Comparison of ENCODE assay signal across 2 cellular contexts in the genomic region with DNA sequence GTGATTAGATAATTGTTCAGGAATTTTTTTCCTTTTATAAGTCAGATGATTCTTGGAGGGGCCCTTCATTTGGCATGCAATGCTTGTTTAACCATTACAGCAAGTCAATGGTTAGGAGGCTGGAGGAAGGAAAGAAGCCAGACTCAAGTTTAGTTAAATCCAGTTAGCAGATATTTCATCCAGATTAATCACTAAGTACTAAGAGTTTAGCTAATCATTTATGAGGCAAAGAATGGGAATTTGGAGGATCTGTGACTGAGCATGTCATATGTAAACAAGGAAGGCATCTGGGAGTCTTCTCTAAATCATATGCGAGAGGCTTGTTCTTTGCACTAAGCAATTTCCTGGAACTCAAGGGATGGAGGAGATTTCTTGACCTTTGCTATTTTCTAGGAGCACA.
TF ChIP-seq lines count a peak whose summit lies in the region.

No MANE protein-coding gene starts in this region.

TF ChIP-seq in GM23338, 12 proteins besides CTCF, POLR2A, EP300 and RAD21 (continued from another document):
- TF ChIP-seq EZH2 (IDR thresholded peaks at IDR 0.05; ENCODE audit: low read depth, unreplicated experiment) (no peak), ZNF114 (CRISPR knock-in tag; IDR thresholded peaks at IDR 0.05) (no peak), ZNF331 (CRISPR knock-in tag; IDR thresholded peaks at IDR 0.05; ENCODE audit: low read depth) (no peak), NANOG (IDR thresholded peaks at IDR 0.05; ENCODE audit: borderline replicate concordance) (no peak), POLR2AphosphoS5 (IDR thresholded peaks at IDR 0.05; ENCODE audit: low read depth) (no peak)
- TF ChIP-seq, protein P1, sequence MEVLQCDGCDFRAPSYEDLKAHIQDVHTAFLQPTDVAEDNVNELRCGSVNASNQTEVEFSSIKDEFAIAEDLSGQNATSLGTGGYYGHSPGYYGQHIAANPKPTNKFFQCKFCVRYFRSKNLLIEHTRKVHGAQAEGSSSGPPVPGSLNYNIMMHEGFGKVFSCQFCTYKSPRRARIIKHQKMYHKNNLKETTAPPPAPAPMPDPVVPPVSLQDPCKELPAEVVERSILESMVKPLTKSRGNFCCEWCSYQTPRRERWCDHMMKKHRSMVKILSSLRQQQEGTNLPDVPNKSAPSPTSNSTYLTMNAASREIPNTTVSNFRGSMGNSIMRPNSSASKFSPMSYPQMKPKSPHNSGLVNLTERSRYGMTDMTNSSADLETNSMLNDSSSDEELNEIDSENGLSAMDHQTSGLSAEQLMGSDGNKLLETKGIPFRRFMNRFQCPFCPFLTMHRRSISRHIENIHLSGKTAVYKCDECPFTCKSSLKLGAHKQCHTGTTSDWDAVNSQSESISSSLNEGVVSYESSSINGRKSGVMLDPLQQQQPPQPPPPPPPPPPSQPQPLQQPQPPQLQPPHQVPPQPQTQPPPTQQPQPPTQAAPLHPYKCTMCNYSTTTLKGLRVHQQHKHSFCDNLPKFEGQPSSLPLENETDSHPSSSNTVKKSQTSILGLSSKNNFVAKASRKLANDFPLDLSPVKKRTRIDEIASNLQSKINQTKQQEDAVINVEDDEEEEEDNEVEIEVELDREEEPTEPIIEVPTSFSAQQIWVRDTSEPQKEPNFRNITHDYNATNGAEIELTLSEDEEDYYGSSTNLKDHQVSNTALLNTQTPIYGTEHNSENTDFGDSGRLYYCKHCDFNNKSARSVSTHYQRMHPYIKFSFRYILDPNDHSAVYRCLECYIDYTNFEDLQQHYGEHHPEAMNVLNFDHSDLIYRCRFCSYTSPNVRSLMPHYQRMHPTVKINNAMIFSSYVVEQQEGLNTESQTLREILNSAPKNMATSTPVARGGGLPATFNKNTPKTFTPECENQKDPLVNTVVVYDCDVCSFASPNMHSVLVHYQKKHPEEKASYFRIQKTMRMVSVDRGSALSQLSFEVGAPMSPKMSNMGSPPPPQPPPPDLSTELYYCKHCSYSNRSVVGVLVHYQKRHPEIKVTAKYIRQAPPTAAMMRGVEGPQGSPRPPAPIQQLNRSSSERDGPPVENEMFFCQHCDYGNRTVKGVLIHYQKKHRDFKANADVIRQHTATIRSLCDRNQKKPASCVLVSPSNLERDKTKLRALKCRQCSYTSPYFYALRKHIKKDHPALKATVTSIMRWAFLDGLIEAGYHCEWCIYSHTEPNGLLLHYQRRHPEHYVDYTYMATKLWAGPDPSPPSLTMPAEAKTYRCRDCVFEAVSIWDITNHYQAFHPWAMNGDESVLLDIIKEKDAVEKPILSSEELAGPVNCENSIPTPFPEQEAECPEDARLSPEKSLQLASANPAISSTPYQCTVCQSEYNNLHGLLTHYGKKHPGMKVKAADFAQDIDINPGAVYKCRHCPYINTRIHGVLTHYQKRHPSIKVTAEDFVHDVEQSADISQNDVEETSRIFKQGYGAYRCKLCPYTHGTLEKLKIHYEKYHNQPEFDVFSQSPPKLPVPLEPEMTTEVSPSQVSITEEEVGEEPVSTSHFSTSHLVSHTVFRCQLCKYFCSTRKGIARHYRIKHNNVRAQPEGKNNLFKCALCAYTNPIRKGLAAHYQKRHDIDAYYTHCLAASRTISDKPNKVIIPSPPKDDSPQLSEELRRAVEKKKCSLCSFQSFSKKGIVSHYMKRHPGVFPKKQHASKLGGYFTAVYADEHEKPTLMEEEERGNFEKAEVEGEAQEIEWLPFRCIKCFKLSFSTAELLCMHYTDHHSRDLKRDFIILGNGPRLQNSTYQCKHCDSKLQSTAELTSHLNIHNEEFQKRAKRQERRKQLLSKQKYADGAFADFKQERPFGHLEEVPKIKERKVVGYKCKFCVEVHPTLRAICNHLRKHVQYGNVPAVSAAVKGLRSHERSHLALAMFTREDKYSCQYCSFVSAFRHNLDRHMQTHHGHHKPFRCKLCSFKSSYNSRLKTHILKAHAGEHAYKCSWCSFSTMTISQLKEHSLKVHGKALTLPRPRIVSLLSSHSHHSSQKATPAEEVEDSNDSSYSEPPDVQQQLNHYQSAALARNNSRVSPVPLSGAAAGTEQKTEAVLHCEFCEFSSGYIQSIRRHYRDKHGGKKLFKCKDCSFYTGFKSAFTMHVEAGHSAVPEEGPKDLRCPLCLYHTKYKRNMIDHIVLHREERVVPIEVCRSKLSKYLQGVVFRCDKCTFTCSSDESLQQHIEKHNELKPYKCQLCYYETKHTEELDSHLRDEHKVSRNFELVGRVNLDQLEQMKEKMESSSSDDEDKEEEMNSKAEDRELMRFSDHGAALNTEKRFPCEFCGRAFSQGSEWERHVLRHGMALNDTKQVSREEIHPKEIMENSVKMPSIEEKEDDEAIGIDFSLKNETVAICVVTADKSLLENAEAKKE (CRISPR knock-in tag; IDR thresholded peaks at IDR 0.05), result no peak

TF ChIP-seq in WTC11, 78 proteins besides CTCF, POLR2A, EP300 and RAD21 (continued from another document):
- TF ChIP-seq, protein P2, sequence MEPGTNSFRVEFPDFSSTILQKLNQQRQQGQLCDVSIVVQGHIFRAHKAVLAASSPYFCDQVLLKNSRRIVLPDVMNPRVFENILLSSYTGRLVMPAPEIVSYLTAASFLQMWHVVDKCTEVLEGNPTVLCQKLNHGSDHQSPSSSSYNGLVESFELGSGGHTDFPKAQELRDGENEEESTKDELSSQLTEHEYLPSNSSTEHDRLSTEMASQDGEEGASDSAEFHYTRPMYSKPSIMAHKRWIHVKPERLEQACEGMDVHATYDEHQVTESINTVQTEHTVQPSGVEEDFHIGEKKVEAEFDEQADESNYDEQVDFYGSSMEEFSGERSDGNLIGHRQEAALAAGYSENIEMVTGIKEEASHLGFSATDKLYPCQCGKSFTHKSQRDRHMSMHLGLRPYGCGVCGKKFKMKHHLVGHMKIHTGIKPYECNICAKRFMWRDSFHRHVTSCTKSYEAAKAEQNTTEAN (CRISPR knock-in tag; IDR thresholded peaks at IDR 0.05), result no peak
- TF ChIP-seq TCF7 (CRISPR knock-in tag; IDR thresholded peaks at IDR 0.05; ENCODE audit: low read depth) (no peak), SOX15 (CRISPR knock-in tag; IDR thresholded peaks at IDR 0.05) (no peak), RELA (CRISPR knock-in tag; IDR thresholded peaks at IDR 0.05; ENCODE audit: borderline replicate concordance) (no peak)
- TF ChIP-seq, protein P3, sequence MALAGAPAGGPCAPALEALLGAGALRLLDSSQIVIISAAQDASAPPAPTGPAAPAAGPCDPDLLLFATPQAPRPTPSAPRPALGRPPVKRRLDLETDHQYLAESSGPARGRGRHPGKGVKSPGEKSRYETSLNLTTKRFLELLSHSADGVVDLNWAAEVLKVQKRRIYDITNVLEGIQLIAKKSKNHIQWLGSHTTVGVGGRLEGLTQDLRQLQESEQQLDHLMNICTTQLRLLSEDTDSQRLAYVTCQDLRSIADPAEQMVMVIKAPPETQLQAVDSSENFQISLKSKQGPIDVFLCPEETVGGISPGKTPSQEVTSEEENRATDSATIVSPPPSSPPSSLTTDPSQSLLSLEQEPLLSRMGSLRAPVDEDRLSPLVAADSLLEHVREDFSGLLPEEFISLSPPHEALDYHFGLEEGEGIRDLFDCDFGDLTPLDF (CRISPR knock-in tag; IDR thresholded peaks at IDR 0.05), result no peak
- TF ChIP-seq, protein P4, sequence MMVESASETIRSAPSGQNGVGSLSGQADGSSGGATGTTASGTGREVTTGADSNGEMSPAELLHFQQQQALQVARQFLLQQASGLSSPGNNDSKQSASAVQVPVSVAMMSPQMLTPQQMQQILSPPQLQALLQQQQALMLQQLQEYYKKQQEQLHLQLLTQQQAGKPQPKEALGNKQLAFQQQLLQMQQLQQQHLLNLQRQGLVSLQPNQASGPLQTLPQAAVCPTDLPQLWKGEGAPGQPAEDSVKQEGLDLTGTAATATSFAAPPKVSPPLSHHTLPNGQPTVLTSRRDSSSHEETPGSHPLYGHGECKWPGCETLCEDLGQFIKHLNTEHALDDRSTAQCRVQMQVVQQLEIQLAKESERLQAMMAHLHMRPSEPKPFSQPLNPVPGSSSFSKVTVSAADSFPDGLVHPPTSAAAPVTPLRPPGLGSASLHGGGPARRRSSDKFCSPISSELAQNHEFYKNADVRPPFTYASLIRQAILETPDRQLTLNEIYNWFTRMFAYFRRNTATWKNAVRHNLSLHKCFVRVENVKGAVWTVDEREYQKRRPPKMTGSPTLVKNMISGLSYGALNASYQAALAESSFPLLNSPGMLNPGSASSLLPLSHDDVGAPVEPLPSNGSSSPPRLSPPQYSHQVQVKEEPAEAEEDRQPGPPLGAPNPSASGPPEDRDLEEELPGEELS (CRISPR knock-in tag; IDR thresholded peaks at IDR 0.05), result no peak
- TF ChIP-seq, protein P5, sequence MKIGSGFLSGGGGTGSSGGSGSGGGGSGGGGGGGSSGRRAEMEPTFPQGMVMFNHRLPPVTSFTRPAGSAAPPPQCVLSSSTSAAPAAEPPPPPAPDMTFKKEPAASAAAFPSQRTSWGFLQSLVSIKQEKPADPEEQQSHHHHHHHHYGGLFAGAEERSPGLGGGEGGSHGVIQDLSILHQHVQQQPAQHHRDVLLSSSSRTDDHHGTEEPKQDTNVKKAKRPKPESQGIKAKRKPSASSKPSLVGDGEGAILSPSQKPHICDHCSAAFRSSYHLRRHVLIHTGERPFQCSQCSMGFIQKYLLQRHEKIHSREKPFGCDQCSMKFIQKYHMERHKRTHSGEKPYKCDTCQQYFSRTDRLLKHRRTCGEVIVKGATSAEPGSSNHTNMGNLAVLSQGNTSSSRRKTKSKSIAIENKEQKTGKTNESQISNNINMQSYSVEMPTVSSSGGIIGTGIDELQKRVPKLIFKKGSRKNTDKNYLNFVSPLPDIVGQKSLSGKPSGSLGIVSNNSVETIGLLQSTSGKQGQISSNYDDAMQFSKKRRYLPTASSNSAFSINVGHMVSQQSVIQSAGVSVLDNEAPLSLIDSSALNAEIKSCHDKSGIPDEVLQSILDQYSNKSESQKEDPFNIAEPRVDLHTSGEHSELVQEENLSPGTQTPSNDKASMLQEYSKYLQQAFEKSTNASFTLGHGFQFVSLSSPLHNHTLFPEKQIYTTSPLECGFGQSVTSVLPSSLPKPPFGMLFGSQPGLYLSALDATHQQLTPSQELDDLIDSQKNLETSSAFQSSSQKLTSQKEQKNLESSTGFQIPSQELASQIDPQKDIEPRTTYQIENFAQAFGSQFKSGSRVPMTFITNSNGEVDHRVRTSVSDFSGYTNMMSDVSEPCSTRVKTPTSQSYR (CRISPR knock-in tag; IDR thresholded peaks at IDR 0.05), result no peak
- TF ChIP-seq, protein P6, sequence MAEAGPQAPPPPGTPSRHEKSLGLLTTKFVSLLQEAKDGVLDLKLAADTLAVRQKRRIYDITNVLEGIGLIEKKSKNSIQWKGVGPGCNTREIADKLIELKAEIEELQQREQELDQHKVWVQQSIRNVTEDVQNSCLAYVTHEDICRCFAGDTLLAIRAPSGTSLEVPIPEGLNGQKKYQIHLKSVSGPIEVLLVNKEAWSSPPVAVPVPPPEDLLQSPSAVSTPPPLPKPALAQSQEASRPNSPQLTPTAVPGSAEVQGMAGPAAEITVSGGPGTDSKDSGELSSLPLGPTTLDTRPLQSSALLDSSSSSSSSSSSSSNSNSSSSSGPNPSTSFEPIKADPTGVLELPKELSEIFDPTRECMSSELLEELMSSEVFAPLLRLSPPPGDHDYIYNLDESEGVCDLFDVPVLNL (CRISPR knock-in tag; IDR thresholded peaks at IDR 0.05; ENCODE audit: borderline replicate concordance, low read depth), result no peak
